In genomic region chr3:73511555-73511954, GRCh38 we compare ENCODE assay signal across 13 cellular contexts.
DNase-seq lines count a peak whose midpoint lies in the region; ATAC-seq and TF ChIP-seq lines count a peak whose summit lies in the region.
"Had no signal": no experiment of that assay in that cellular context is flagged by ENCODE, and none has a peak within 500 bp of the region (broad histone marks: within the 10 kb centered on the region; RNA-seq: fewer than 3 reads in every experiment).

No MANE protein-coding gene starts in this region.

- no peaks in the 10 kb centered on the region for H3K9me3 Mint-ChIP-seq in GM23338

- no peaks in the 10 kb centered on the region for H3K36me3 ChIP-seq in GM23338 (ENCODE audit: insufficient read depth)

- H3K27ac ChIP-seq in GM23338 (ENCODE audit: low read depth) (no peak overlapping the region), layer of hippocampus (ENCODE audit: low read depth, low read length) (peak overlapping the region; percentile 5)

- DNase-seq in GM23338 (ENCODE audit: low spot score) (peak; percentile 42), astrocyte of the hippocampus (ENCODE audit: low read depth, low spot score) (peak; percentile 26), putamen (ENCODE audit: low spot score) (peak; percentile 19), NCI-H82 treated with DMSO at 0.1 percent for 48 hours (lab: John Stamatoyannopoulos, UW; ENCODE audit: unreplicated experiment) (no peak), NCI-H2227 treated with DMSO at 0.1 percent for 48 hours (lab: John Stamatoyannopoulos, UW) (no peak), activated gamma-delta T cell (lab: John Stamatoyannopoulos, UW) (no peak), NCI-H510A treated with DMSO at 0.1 percent for 48 hours (lab: John Stamatoyannopoulos, UW) (no peak)
- DNase-seq: activated CD4-positive, alpha-beta T cell treated with anti-CD3 and anti-CD28 coated beads, Interleukin-2, amount 50 U/mL, for 4 hours; activated naive CD4-positive, alpha-beta T cell treated with Interleukin-2 at 50 U/mL for 16 hours; cortex of kidney; GF-D8; small intestine had no signal

- peaks cover 9% of the 10 kb centered on the region for H3K27me3 Mint-ChIP-seq in GM23338 (ENCODE audit: insufficient read depth, low read depth, poor library complexity)

- H3K27me3 ChIP-seq in GM23338 (ENCODE audit: insufficient read depth) (peaks cover 44% of the 10 kb centered on the region), layer of hippocampus (ENCODE audit: control insufficient read depth, insufficient read depth, low read length) (no peaks in the 10 kb centered on the region)

- H2AFZ ChIP-seq in GM23338: no peak overlapping the region

- H3K9me2 ChIP-seq in GM23338 (ENCODE audit: insufficient read depth): no peaks in the 10 kb centered on the region

- ATAC-seq in GM23338: peak; percentile 59

- peaks cover 36% of the 10 kb centered on the region for H3K4me1 ChIP-seq in GM23338 (ENCODE audit: insufficient read depth)

- peaks cover 6% of the 10 kb centered on the region; the same call in 1 of the 2 replicates for H3F3A ChIP-seq in GM23338 (replicated peaks; ENCODE audit: low read depth)

- peak overlapping the region; percentile 41 for H3K4me2 ChIP-seq in GM23338

- H3K4me3 Mint-ChIP-seq in GM23338: peak overlapping the region; percentile 30; the same call in 2 of the 3 replicates

- no peaks in the 10 kb centered on the region; the same call in 1 of the 2 replicates for H4K20me1 ChIP-seq in GM23338 (replicated peaks; ENCODE audit: insufficient read depth)

- no peaks in the 10 kb centered on the region for H3K79me2 ChIP-seq in GM23338 (replicated peaks; ENCODE audit: insufficient read depth)

- H3K36me3 Mint-ChIP-seq in GM23338 (ENCODE audit: low read depth): no peaks in the 10 kb centered on the region

- H3K4me1 Mint-ChIP-seq in GM23338: peaks cover 44% of the 10 kb centered on the region

- TF ChIP-seq CTCF in GM23338 (conservative IDR thresholded peaks at IDR 0.05; ENCODE audit: low read depth in 2 of 2): no peak

- H3K27ac Mint-ChIP-seq in GM23338: no peak overlapping the region

- peak overlapping the region; percentile 34; the same call in 1 of the 2 replicates for H3K4me3 ChIP-seq in GM23338

TF ChIP-seq in GM23338, 12 proteins besides CTCF, POLR2A, EP300 and RAD21:
- TF ChIP-seq CREB1 (CRISPR knock-in tag; IDR thresholded peaks at IDR 0.05; ENCODE audit: low read depth) (no peak), NANOG (IDR thresholded peaks at IDR 0.05; ENCODE audit: borderline replicate concordance) (peak; percentile 27; the same call in 1 of the 2 replicates)

Comparison
In these comparisons a context has a peak if more than half of its experiments do, and no peak if none do; other contexts are left out.
1. DNase-seq: peak in GM23338 (single experiment), astrocyte of the hippocampus (single experiment) and putamen (single experiment); none in NCI-H82 treated with DMSO at 0.1 percent for 48 hours (single experiment), NCI-H2227 treated with DMSO at 0.1 percent for 48 hours (single experiment), activated gamma-delta T cell (single experiment) and NCI-H510A treated with DMSO at 0.1 percent for 48 hours (single experiment).